ENCODE assay signal across 19 cellular contexts in the genomic region with DNA sequence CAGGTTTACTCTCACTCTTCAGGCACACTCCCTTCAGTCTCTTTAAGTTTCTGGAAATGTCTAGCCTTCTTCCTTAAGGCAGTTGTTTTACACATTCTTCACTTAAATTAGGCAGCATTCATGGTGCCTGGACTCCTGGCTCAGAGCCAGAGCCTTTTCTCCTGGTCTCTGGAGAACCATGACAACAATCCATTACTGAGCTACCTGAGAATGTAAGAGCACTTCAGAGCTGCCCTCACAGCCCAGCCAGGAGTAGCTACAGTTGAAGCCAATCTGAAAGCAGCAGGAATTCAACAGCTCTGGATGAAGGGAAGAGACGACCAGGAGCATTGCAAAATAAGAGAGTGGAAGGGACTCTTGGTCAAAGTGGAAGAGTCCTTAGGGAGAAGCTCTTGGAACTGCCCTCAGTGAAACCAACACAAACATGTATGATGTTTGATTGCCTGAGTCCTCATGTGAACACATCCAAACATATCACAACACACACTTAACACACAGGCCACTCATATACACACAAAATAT.
DNase-seq lines count a peak whose midpoint lies in the region; ATAC-seq and TF ChIP-seq lines count a peak whose summit lies in the region.
"Had no signal": no experiment of that assay in that cellular context is flagged by ENCODE, and none has a peak within 500 bp of the region (broad histone marks: within the 10 kb centered on the region; RNA-seq: fewer than 3 reads in every experiment).

No MANE protein-coding gene starts in this region.

- H2AFZ ChIP-seq in SK-N-SH (ENCODE audit: low read depth): no peak overlapping the region
- H2AFZ ChIP-seq: parathyroid adenoma had no signal

- WGBS in SK-N-SH (ENCODE audit: low lambda C conversion rate): 13% methylated on average over 1 of the region's 1 CpG

- TF ChIP-seq EP300 in SK-N-SH (IDR thresholded peaks at IDR 0.05; ENCODE audit: borderline replicate concordance in 1 of 2, low read depth in 1 of 2, low read length in 1 of 2): no peak

- no peaks in the 10 kb centered on the region for H3F3A ChIP-seq in SK-N-SH (replicated peaks; ENCODE audit: insufficient read depth)

- no peak overlapping the region for H3K4me2 ChIP-seq in SK-N-SH

- DNase-seq in ELF-1 (ENCODE audit: low read depth, low spot score) (peak; percentile 73), NCI-H146 (lab: John Stamatoyannopoulos, UW) (peak; percentile 91), NCI-H510A treated with DMSO at 0.1 percent for 48 hours (lab: John Stamatoyannopoulos, UW) (peak; percentile 95), lower lobe of right lung (no peak), SK-N-SH (no peak), DMS 273 treated with DMSO at 0.1 percent for 48 hours (lab: John Stamatoyannopoulos, UW) (no peak), CD1c-positive myeloid dendritic cell (ENCODE audit: extremely low spot score) (no peak)
- DNase-seq: activated T-cell treated with anti-CD3 and anti-CD28 coated beads, Interleukin-2, amount 50 U/mL, for 72 hours; CD4-positive, alpha-beta memory T cell; EL; KBM-7; NCI-H526 treated with DMSO at 0.1 percent for 48 hours; stimulated activated naive CD4-positive, alpha-beta T cell treated with Interleukin-2 at 50 U/mL for 16 hours; T-helper 9 cell; transverse colon had no signal

- no peak for TF ChIP-seq RAD21 in SK-N-SH (IDR thresholded peaks at IDR 0.05; ENCODE audit: low read length)

- H3K27me3 ChIP-seq in lower lobe of right lung (ENCODE audit: low read depth) (no peaks in the 10 kb centered on the region), SK-N-SH (ENCODE audit: insufficient read depth) (no peaks in the 10 kb centered on the region)
- H3K27me3 ChIP-seq: transverse colon had no signal

- no peaks in the 10 kb centered on the region for H3K9me2 ChIP-seq in SK-N-SH

- no peak for TF ChIP-seq CTCF in lower lobe of right lung (IDR thresholded peaks at IDR 0.05)
- TF ChIP-seq CTCF in SK-N-SH (IDR thresholded peaks at IDR 0.05): no peak

- CTCF ChIA-PET in SK-N-SH (lab: Yijun Ruan, JAX): no interaction called here

- H3K4me3 ChIP-seq in lower lobe of right lung: no peak overlapping the region
- no peak overlapping the region for H3K4me3 ChIP-seq in SK-N-SH (ENCODE audit: low read depth in 2 of 2, low read length in 1 of 2)
- H3K4me3 ChIP-seq: SK-N-MC, transverse colon had no signal

- POLR2A ChIA-PET in SK-N-SH (lab: Yijun Ruan, JAX): no interaction called here

- H3K79me2 ChIP-seq in SK-N-SH (ENCODE audit: insufficient read depth): no peaks in the 10 kb centered on the region
- H3K79me2 ChIP-seq: parathyroid adenoma had no signal

- no peaks in the 10 kb centered on the region for H4K20me1 ChIP-seq in SK-N-SH (ENCODE audit: insufficient read depth)

- ATAC-seq in lower lobe of right lung (peak; percentile 81 to 83), HG03095 (IDR thresholded peaks at IDR 0.05; ENCODE audit: unreplicated experiment) (no peak)
- ATAC-seq: activated CD4-positive, CD25-positive, alpha-beta regulatory T cell treated with anti-CD3 and anti-CD28 coated beads, Interleukin-2, amount 50 U/mL, for 24 hours; activated T-cell treated with anti-CD3 and anti-CD28 coated beads, Interleukin-2, amount 50 U/mL, for 72 hours had no signal

- H3K36me3 ChIP-seq in lower lobe of right lung: no peaks in the 10 kb centered on the region
- no peaks in the 10 kb centered on the region for H3K36me3 ChIP-seq in SK-N-SH (replicated peaks in 1 of 2; ENCODE audit: control insufficient read depth in 1 of 2, insufficient read depth in 2 of 2, low read length in 1 of 2)
- H3K36me3 ChIP-seq: transverse colon had no signal

- no peak overlapping the region for H3K9ac ChIP-seq in SK-N-SH
- H3K9ac ChIP-seq: parathyroid adenoma had no signal

- H3K9me3 ChIP-seq in lower lobe of right lung (no peaks in the 10 kb centered on the region), SK-N-SH (no peaks in the 10 kb centered on the region)
- H3K9me3 ChIP-seq: transverse colon had no signal

- H3K4me1 ChIP-seq in lower lobe of right lung (no peaks in the 10 kb centered on the region), SK-N-SH (ENCODE audit: control insufficient read depth in 1 of 2, insufficient read depth in 2 of 2, low read depth in 1 of 2, low read length in 1 of 2) (no peaks in the 10 kb centered on the region)
- H3K4me1 ChIP-seq: parathyroid adenoma had no signal

- H3K27ac ChIP-seq in lower lobe of right lung: no peak overlapping the region
- H3K27ac ChIP-seq in SK-N-SH (ENCODE audit: low read depth in 2 of 2, low read length in 1 of 2): no peak overlapping the region
- H3K27ac ChIP-seq: parathyroid adenoma, SK-N-MC, transverse colon had no signal

- intact Hi-C loops in lower lobe of right lung (cut with DNase I): no loop called here

TF ChIP-seq in SK-N-SH, 30 proteins besides CTCF, POLR2A, EP300 and RAD21 (continues in another document):
- no peak for TF ChIP-seq YY1 (IDR thresholded peaks at IDR 0.05; ENCODE audit: low read depth)
- no peak for TF ChIP-seq CHD2 (IDR thresholded peaks at IDR 0.05; ENCODE audit: low read length, partially characterized antibody)
- TF ChIP-seq, protein P1, sequence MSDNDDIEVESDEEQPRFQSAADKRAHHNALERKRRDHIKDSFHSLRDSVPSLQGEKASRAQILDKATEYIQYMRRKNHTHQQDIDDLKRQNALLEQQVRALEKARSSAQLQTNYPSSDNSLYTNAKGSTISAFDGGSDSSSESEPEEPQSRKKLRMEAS (IDR thresholded peaks at IDR 0.05; ENCODE audit: low read depth): no peak
- no peak for TF ChIP-seq NRF1 (IDR thresholded peaks at IDR 0.05; ENCODE audit: low read depth, low read length)
- TF ChIP-seq GATA2 (CRISPR knock-in tag; IDR thresholded peaks at IDR 0.05): no peak
- no peak for TF ChIP-seq JUND (IDR thresholded peaks at IDR 0.05)
- TF ChIP-seq RFX5 (IDR thresholded peaks at IDR 0.05; ENCODE audit: low read length): no peak
- no peak for TF ChIP-seq MXI1 (IDR thresholded peaks at IDR 0.05; ENCODE audit: low read depth, low read length)
- TF ChIP-seq, protein P2, sequence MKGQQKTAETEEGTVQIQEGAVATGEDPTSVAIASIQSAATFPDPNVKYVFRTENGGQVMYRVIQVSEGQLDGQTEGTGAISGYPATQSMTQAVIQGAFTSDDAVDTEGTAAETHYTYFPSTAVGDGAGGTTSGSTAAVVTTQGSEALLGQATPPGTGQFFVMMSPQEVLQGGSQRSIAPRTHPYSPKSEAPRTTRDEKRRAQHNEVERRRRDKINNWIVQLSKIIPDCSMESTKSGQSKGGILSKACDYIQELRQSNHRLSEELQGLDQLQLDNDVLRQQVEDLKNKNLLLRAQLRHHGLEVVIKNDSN (IDR thresholded peaks at IDR 0.05; ENCODE audit: borderline replicate concordance, low read depth): no peak
- no peak for TF ChIP-seq FOXM1 (IDR thresholded peaks at IDR 0.05; ENCODE audit: low read depth)
- TF ChIP-seq, protein P3, sequence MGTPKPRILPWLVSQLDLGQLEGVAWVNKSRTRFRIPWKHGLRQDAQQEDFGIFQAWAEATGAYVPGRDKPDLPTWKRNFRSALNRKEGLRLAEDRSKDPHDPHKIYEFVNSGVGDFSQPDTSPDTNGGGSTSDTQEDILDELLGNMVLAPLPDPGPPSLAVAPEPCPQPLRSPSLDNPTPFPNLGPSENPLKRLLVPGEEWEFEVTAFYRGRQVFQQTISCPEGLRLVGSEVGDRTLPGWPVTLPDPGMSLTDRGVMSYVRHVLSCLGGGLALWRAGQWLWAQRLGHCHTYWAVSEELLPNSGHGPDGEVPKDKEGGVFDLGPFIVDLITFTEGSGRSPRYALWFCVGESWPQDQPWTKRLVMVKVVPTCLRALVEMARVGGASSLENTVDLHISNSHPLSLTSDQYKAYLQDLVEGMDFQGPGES (IDR thresholded peaks at IDR 0.05; ENCODE audit: low read depth, low read length): no peak
- no peak for TF ChIP-seq RXRA (IDR thresholded peaks at IDR 0.05; ENCODE audit: borderline replicate concordance, low read depth)
- TF ChIP-seq, protein P4, sequence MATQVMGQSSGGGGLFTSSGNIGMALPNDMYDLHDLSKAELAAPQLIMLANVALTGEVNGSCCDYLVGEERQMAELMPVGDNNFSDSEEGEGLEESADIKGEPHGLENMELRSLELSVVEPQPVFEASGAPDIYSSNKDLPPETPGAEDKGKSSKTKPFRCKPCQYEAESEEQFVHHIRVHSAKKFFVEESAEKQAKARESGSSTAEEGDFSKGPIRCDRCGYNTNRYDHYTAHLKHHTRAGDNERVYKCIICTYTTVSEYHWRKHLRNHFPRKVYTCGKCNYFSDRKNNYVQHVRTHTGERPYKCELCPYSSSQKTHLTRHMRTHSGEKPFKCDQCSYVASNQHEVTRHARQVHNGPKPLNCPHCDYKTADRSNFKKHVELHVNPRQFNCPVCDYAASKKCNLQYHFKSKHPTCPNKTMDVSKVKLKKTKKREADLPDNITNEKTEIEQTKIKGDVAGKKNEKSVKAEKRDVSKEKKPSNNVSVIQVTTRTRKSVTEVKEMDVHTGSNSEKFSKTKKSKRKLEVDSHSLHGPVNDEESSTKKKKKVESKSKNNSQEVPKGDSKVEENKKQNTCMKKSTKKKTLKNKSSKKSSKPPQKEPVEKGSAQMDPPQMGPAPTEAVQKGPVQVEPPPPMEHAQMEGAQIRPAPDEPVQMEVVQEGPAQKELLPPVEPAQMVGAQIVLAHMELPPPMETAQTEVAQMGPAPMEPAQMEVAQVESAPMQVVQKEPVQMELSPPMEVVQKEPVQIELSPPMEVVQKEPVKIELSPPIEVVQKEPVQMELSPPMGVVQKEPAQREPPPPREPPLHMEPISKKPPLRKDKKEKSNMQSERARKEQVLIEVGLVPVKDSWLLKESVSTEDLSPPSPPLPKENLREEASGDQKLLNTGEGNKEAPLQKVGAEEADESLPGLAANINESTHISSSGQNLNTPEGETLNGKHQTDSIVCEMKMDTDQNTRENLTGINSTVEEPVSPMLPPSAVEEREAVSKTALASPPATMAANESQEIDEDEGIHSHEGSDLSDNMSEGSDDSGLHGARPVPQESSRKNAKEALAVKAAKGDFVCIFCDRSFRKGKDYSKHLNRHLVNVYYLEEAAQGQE (IDR thresholded peaks at IDR 0.05; ENCODE audit: low read depth, low read length): no peak
- no peak for TF ChIP-seq FOXJ3 (CRISPR knock-in tag; IDR thresholded peaks at IDR 0.05)
- TF ChIP-seq TCF12 (IDR thresholded peaks at IDR 0.05): no peak
- TF ChIP-seq, protein P5, sequence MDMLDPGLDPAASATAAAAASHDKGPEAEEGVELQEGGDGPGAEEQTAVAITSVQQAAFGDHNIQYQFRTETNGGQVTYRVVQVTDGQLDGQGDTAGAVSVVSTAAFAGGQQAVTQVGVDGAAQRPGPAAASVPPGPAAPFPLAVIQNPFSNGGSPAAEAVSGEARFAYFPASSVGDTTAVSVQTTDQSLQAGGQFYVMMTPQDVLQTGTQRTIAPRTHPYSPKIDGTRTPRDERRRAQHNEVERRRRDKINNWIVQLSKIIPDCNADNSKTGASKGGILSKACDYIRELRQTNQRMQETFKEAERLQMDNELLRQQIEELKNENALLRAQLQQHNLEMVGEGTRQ (IDR thresholded peaks at IDR 0.05; ENCODE audit: borderline replicate concordance, low read depth, low read length): no peak
- no peak for TF ChIP-seq GABPA (IDR thresholded peaks at IDR 0.05; ENCODE audit: low read depth)
- no peak for TF ChIP-seq SMC3 (IDR thresholded peaks at IDR 0.05; ENCODE audit: low read depth, low read length)
- no peak for TF ChIP-seq TEAD4 (IDR thresholded peaks at IDR 0.05; ENCODE audit: borderline replicate concordance, insufficient read depth)

Comparison
In these comparisons a context has a peak if more than half of its experiments do, and no peak if none do; other contexts are left out.
1. DNase-seq: peak in ELF-1 (single experiment), NCI-H146 (single experiment) and NCI-H510A treated with DMSO at 0.1 percent for 48 hours (single experiment); none in lower lobe of right lung (single experiment), SK-N-SH (single experiment), DMS 273 treated with DMSO at 0.1 percent for 48 hours (single experiment) and CD1c-positive myeloid dendritic cell (single experiment).